ENCODE assay signal across 27 cellular contexts in the genomic region with DNA sequence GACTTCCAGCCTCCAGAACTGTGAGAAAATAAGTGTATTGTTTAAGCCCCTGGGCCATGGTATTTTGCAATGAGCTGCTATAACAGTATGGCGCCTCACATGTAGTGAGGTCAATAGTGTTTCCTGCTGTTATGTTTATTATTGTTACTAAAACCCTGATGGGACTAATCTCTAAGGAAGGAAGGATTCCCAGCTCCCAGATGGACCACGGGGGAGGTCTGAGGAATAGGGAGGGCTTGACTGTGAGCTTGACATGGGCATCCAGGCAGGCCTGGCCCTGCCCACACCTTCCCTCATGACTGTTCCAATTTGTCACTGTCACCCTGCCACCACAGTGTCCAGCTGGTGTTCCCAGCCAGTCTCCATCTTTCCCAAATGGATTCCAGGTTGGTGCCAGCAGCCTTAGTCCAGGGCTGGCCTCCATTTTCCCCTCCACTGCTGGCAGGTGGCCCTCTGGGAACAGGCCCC. TPM values are rescaled to one million over a fixed set of nuclear protein-coding genes. Genes with fewer than 3 reads are reported as not detected.
A peak's percentile ranks its signal among the peaks of the same experiment; 100 is the strongest.
DNase-seq lines count a peak whose midpoint lies in the region; ATAC-seq and TF ChIP-seq lines count a peak whose summit lies in the region.
"Had no signal": no experiment of that assay in that cellular context is flagged by ENCODE, and none has a peak within 500 bp of the region (broad histone marks: within the 10 kb centered on the region; RNA-seq: fewer than 3 reads in every experiment).

No MANE protein-coding gene starts in this region.

- H3K27me3 Mint-ChIP-seq in activated CD4-positive, alpha-beta memory T cell treated with anti-CD3 and anti-CD28 coated beads, Interleukin-2, amount 10 ng/mL, durations not matched to agents 7 days and 5 days, result no peaks in the 10 kb centered on the region
- H3K27me3 Mint-ChIP-seq: activated naive CD8-positive, alpha-beta T cell; activated T-helper 17 cell treated with anti-CD3 and anti-CD28 coated beads, Interleukin-2, amount 50 U/mL, for 72 hours had no signal

- H2BK15ac ChIP-seq in neuronal stem cell (ENCODE audit: low read length), result no peak overlapping the region

- H4K91ac ChIP-seq in neuronal stem cell (ENCODE audit: low read depth, low read length, poor library complexity), result no peak overlapping the region

- H3K4me3 ChIP-seq in WERI-Rb-1 (ENCODE audit: low read depth, low read length) (no peak overlapping the region), fibroblast of villous mesenchyme (ENCODE audit: low read depth, low read length) (no peak overlapping the region), neuronal stem cell (ENCODE audit: low read length in 2 of 2) (no peak overlapping the region)
- H3K4me3 ChIP-seq: spleen had no signal

- H3K27me3 ChIP-seq in WERI-Rb-1 (ENCODE audit: insufficient read depth, low read depth, severe bottlenecking) (no peaks in the 10 kb centered on the region), neuronal stem cell (ENCODE audit: control insufficient read depth in 3 of 3, insufficient read depth in 3 of 3, low read depth in 1 of 3, low read length in 3 of 3) (peaks cover 0 to 6% (median 0%) of the 10 kb centered on the region in 3 experiments)
- H3K27me3 ChIP-seq: BE2C, spleen had no signal

- H3K36me3 ChIP-seq in WERI-Rb-1, result no peaks in the 10 kb centered on the region
- no peaks in the 10 kb centered on the region for H3K36me3 ChIP-seq in neuronal stem cell (replicated peaks in 1 of 2; ENCODE audit: control insufficient read depth in 2 of 2, insufficient read depth in 2 of 2, low read length in 2 of 2)
- H3K36me3 ChIP-seq: BE2C, spleen had no signal

- H2AK5ac ChIP-seq in neuronal stem cell (ENCODE audit: low read depth, low read length), result peak overlapping the region; percentile 61

- H3K79me1 ChIP-seq in neuronal stem cell (ENCODE audit: low read depth, low read length), result no peaks in the 10 kb centered on the region

- POLR2A ChIA-PET in activated CD4-positive, alpha-beta memory T cell treated with anti-CD3 and anti-CD28 coated beads, Interleukin-2, amount 10 ng/mL, durations not matched to agents 7 days and 5 days (lab: Charles Lee), result no interaction called here

- no peak overlapping the region for H2BK120ac ChIP-seq in neuronal stem cell (ENCODE audit: low read depth, low read length)

- no peak overlapping the region for H3K18ac ChIP-seq in neuronal stem cell (ENCODE audit: low read length)

- no peak overlapping the region for H4K8ac ChIP-seq in neuronal stem cell (ENCODE audit: low read depth, low read length)

- DNase-seq in EH (ENCODE audit: low read depth), result peak; percentile 47
- DNase-seq in WERI-Rb-1, result peak; percentile 37
- peak; percentile 40 for DNase-seq in fibroblast of villous mesenchyme (ENCODE audit: low read depth)
- no peak for DNase-seq in neuronal stem cell (ENCODE audit: low spot score)
- DNase-seq in T-helper 9 cell, result no peak
- DNase-seq in activated CD4-positive, alpha-beta memory T cell treated with anti-CD3 and anti-CD28 coated beads, Interleukin-2, amount 10 ng/mL, durations not matched to agents 7 days and 5 days, result no peak
- no peak for DNase-seq in activated effector memory CD4-positive, alpha-beta T cell treated with Interleukin-2 at 50 U/mL for 16 hours
- DNase-seq: activated CD4-positive, alpha-beta T cell treated with anti-CD3 and anti-CD28 coated beads, Interleukin-2, amount 50 U/mL, for 1 hour; activated CD8-positive, alpha-beta memory T cell treated with anti-CD3 and anti-CD28 coated beads, Interleukin-2, amount 50 U/mL, for 4 hours; aorta; BE2C; H7; islet precursor cell; NCI-H1105; NCI-H2029 treated with DMSO at 0.1 percent for 48 hours; NCI-H345; NCI-H748 treated with DMSO at 0.1 percent for 48 hours; RPMI8226; spleen; stimulated activated CD4-positive, alpha-beta T cell treated with anti-CD3 and anti-CD28 coated beads, Interleukin-2, amount 100 ng/mL, for 48 hours had no signal

- no peak overlapping the region for H2BK12ac ChIP-seq in neuronal stem cell (ENCODE audit: low read length)

- CTCF ChIA-PET in activated CD4-positive, alpha-beta memory T cell treated with anti-CD3 and anti-CD28 coated beads, Interleukin-2, amount 10 ng/mL, durations not matched to agents 7 days and 5 days (lab: Charles Lee), result no interaction called here

- TF ChIP-seq CTCF in WERI-Rb-1 (IDR thresholded peaks at IDR 0.05; ENCODE audit: low read depth, low read length) (no peak), fibroblast of villous mesenchyme (IDR thresholded peaks at IDR 0.05; ENCODE audit: insufficient read depth, low read depth, low read length) (no peak)

- H3K14ac ChIP-seq in neuronal stem cell (ENCODE audit: low read length), result no peak overlapping the region

- no peak for ATAC-seq in GM18502 (IDR thresholded peaks at IDR 0.05; ENCODE audit: poor library complexity, unreplicated experiment)
- ATAC-seq: activated T-helper 17 cell treated with anti-CD3 and anti-CD28 coated beads, Interleukin-2, amount 50 U/mL, for 72 hours; esophagus mucosa; stimulated activated effector memory CD8-positive, alpha-beta T cell treated with anti-CD3 and anti-CD28 coated beads, Interleukin-12 subunit alpha, Interleukin-12 subunit beta, amount 100 ng/mL, for 72 hours had no signal

- H3K4me3 Mint-ChIP-seq in activated CD4-positive, alpha-beta memory T cell treated with anti-CD3 and anti-CD28 coated beads, Interleukin-2, amount 10 ng/mL, durations not matched to agents 7 days and 5 days, result no peak overlapping the region
- H3K4me3 Mint-ChIP-seq: activated naive CD8-positive, alpha-beta T cell; activated T-helper 17 cell treated with anti-CD3 and anti-CD28 coated beads, Interleukin-2, amount 50 U/mL, for 72 hours; stimulated activated effector memory CD8-positive, alpha-beta T cell treated with anti-CD3 and anti-CD28 coated beads, Interleukin-12 subunit alpha, Interleukin-12 subunit beta, amount 100 ng/mL, for 72 hours; T-helper 2 cell treated with Interferon-gamma antibody and Interleukin-4, amounts not matched to agents 5 μg/mL and 100 μg/mL, for 36 hours had no signal

- H3K27ac ChIP-seq in WERI-Rb-1 (peak overlapping the region; percentile 2; the same call in 1 of the 2 replicates), neuronal stem cell (replicated peaks; ENCODE audit: low read length) (no peak overlapping the region)
- H3K27ac ChIP-seq: spleen, VCaP had no signal

- no peaks in the 10 kb centered on the region for H3K4me1 ChIP-seq in neuronal stem cell (ENCODE audit: control insufficient read depth in 2 of 2, insufficient read depth in 1 of 2, low read depth in 1 of 2, low read length in 2 of 2)
- H3K4me1 ChIP-seq: BE2C, spleen had no signal

- no CpG with 5 or more reads among the region's 2 CpGs for WGBS in neuronal stem cell (ENCODE audit: extremely low coverage in 2 of 2, insufficient read length in 2 of 2, insufficient replicate concordance in 1 of 2), 2 donors

- H2AFZ ChIP-seq in neuronal stem cell (ENCODE audit: low read length), result no peak overlapping the region

- peaks cover 9% of the 10 kb centered on the region for H3K9me3 ChIP-seq in WERI-Rb-1 (ENCODE audit: severe bottlenecking)
- peaks cover 0 to 5% of the 10 kb centered on the region in 2 donors for H3K9me3 ChIP-seq in neuronal stem cell (replicated peaks in 1 of 2; ENCODE audit: control insufficient read depth in 2 of 2, insufficient read depth in 1 of 2, low read depth in 1 of 2, low read length in 2 of 2)
- H3K9me3 ChIP-seq: BE2C had no signal

- no peak overlapping the region for H3K4me2 ChIP-seq in neuronal stem cell (ENCODE audit: insufficient read depth, low read length, poor library complexity, severe bottlenecking)

- no peak overlapping the region for H3K27ac Mint-ChIP-seq in activated CD4-positive, alpha-beta memory T cell treated with anti-CD3 and anti-CD28 coated beads, Interleukin-2, amount 10 ng/mL, durations not matched to agents 7 days and 5 days
- H3K27ac Mint-ChIP-seq: activated naive CD8-positive, alpha-beta T cell; activated T-helper 17 cell treated with anti-CD3 and anti-CD28 coated beads, Interleukin-2, amount 50 U/mL, for 72 hours; stimulated activated effector memory CD8-positive, alpha-beta T cell treated with anti-CD3 and anti-CD28 coated beads, Interleukin-12 subunit alpha, Interleukin-12 subunit beta, amount 100 ng/mL, for 72 hours; T-helper 2 cell treated with Interferon-gamma antibody and Interleukin-4, amounts not matched to agents 5 μg/mL and 100 μg/mL, for 36 hours had no signal

- no peaks in the 10 kb centered on the region for H3K4me1 Mint-ChIP-seq in activated CD4-positive, alpha-beta memory T cell treated with anti-CD3 and anti-CD28 coated beads, Interleukin-2, amount 10 ng/mL, durations not matched to agents 7 days and 5 days
- H3K4me1 Mint-ChIP-seq: activated T-helper 17 cell treated with anti-CD3 and anti-CD28 coated beads, Interleukin-2, amount 50 U/mL, for 72 hours; stimulated activated effector memory CD8-positive, alpha-beta T cell treated with anti-CD3 and anti-CD28 coated beads, Interleukin-12 subunit alpha, Interleukin-12 subunit beta, amount 100 ng/mL, for 72 hours had no signal

- H2BK5ac ChIP-seq in neuronal stem cell (ENCODE audit: low read length), result no peak overlapping the region

- H3K23ac ChIP-seq in neuronal stem cell (ENCODE audit: low read depth, low read length, poor library complexity), result no peak overlapping the region

- peaks cover 5% of the 10 kb centered on the region for H3K36me3 Mint-ChIP-seq in activated CD4-positive, alpha-beta memory T cell treated with anti-CD3 and anti-CD28 coated beads, Interleukin-2, amount 10 ng/mL, durations not matched to agents 7 days and 5 days (ENCODE audit: low read depth)
- H3K36me3 Mint-ChIP-seq: stimulated activated effector memory CD8-positive, alpha-beta T cell treated with anti-CD3 and anti-CD28 coated beads, Interleukin-12 subunit alpha, Interleukin-12 subunit beta, amount 100 ng/mL, for 72 hours had no signal

- peaks cover 20% of the 10 kb centered on the region for H3K9me3 Mint-ChIP-seq in activated CD4-positive, alpha-beta memory T cell treated with anti-CD3 and anti-CD28 coated beads, Interleukin-2, amount 10 ng/mL, durations not matched to agents 7 days and 5 days

- H3K9ac ChIP-seq in neuronal stem cell (ENCODE audit: low read depth, low read length, poor library complexity), result no peak overlapping the region

- no peak overlapping the region for H3K4ac ChIP-seq in neuronal stem cell (ENCODE audit: low read length)

RNA-seq across cellular contexts. Expression of a gene that starts 14.5 kb away (rescaled TPM):
- total RNA-seq in fibroblast of villous mesenchyme, result 32.9 and 36.7 TPM in 2 replicates
- 46.4 TPM for polyA plus RNA-seq in neuronal stem cell (2013, experiment 1 of 2)
- 47.5 TPM for polyA plus RNA-seq in neuronal stem cell (2013, experiment 2 of 2)
- total RNA-seq in activated CD4-positive, alpha-beta memory T cell treated with anti-CD3 and anti-CD28 coated beads, Interleukin-2, amount 10 ng/mL, durations not matched to agents 7 days and 5 days, result 10 to 100 TPM; 25.6 to 30.0 TPM

Comparison
In these comparisons a context has a peak if more than half of its experiments do, and no peak if none do; other contexts are left out.
1. DNase-seq: peak in EH (single experiment), WERI-Rb-1 (single experiment) and fibroblast of villous mesenchyme (single experiment); none in neuronal stem cell (single experiment), T-helper 9 cell (single experiment), activated CD4-positive, alpha-beta memory T cell treated with anti-CD3 and anti-CD28 coated beads, Interleukin-2, amount 10 ng/mL, durations not matched to agents 7 days and 5 days (single experiment) and activated effector memory CD4-positive, alpha-beta T cell treated with Interleukin-2 at 50 U/mL for 16 hours (single experiment).